Comparison of ENCODE assay signal across 8 cellular contexts in the genomic region with DNA sequence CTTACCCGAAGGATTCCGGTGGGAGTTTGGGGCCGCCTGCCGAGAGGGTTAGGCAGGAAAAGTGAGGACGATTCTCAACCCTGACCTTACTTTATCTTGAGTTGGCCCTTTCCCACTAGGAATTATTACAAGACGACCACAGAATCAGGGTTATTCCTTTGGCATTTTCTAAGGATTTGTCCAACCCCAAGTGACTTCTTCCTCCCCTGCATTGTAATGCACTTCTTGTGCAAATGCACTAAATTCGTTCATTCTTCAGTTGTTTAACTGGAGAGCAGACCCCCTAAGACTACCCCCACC.
DNase-seq lines count a peak whose midpoint lies in the region; ATAC-seq and TF ChIP-seq lines count a peak whose summit lies in the region.

No MANE protein-coding gene starts in this region.

- peak overlapping the region; percentile 92 for H3K9ac ChIP-seq in SK-N-MC (ENCODE audit: insufficient read length)
- H3K9ac ChIP-seq in rectal smooth muscle tissue (ENCODE audit: low read length), result peak overlapping the region; percentile 97

- no peak for ATAC-seq in HG03139 (IDR thresholded peaks at IDR 0.05; ENCODE audit: unreplicated experiment)

- H3K27me3 ChIP-seq in rectal smooth muscle tissue (ENCODE audit: control insufficient read depth, insufficient read depth, low read length), result peaks cover 2% of the 10 kb centered on the region

- no peak for DNase-seq in SK-N-MC (ENCODE audit: low read depth, low spot score)
- no peak for DNase-seq in fibroblast of pulmonary artery (ENCODE audit: low read depth)
- DNase-seq in NCI-H2196 treated with DMSO at 0.1 percent for 48 hours (lab: John Stamatoyannopoulos, UW; ENCODE audit: unreplicated experiment), result no peak
- DNase-seq in iPS-NIHi7 (ENCODE audit: extremely low spot score), result no peak
- DNase-seq in NCI-H526 (lab: John Stamatoyannopoulos, UW), result no peak

- no peaks in the 10 kb centered on the region; the same call in 1 of the 2 replicates for H3K36me3 ChIP-seq in SK-N-MC (ENCODE audit: insufficient read depth, low read length)
- H3K36me3 ChIP-seq in rectal smooth muscle tissue (ENCODE audit: control insufficient read depth, insufficient read depth, low read length), result no peaks in the 10 kb centered on the region

- H3K4me3 ChIP-seq in GM12875 (ENCODE audit: low read depth, low read length) (peak overlapping the region; percentile 87), SK-N-MC (peak overlapping the region; percentile 95), fibroblast of pulmonary artery (replicated peaks; ENCODE audit: low read depth, low read length) (peak overlapping the region; percentile 94), rectal smooth muscle tissue (ENCODE audit: low read length) (peak overlapping the region; percentile 89)

- H3K9me3 ChIP-seq in SK-N-MC (ENCODE audit: low read depth, low read length), result no peaks in the 10 kb centered on the region

- TF ChIP-seq CTCF in GM12875 (IDR thresholded peaks at IDR 0.05; ENCODE audit: borderline replicate concordance, insufficient read depth, low read depth, low read length) (no peak), fibroblast of pulmonary artery (IDR thresholded peaks at IDR 0.05; ENCODE audit: low read length, missing control alignments) (no peak)

- H3K4me1 ChIP-seq in rectal smooth muscle tissue (ENCODE audit: control insufficient read depth, insufficient read depth, low read length), result peaks cover 9% of the 10 kb centered on the region

- no peak overlapping the region for H3K27ac ChIP-seq in SK-N-MC
- H3K27ac ChIP-seq in rectal smooth muscle tissue (ENCODE audit: low read depth, low read length), result peak overlapping the region; percentile 69
